ENCODE assay signal across 1 cellular context in the genomic region with DNA sequence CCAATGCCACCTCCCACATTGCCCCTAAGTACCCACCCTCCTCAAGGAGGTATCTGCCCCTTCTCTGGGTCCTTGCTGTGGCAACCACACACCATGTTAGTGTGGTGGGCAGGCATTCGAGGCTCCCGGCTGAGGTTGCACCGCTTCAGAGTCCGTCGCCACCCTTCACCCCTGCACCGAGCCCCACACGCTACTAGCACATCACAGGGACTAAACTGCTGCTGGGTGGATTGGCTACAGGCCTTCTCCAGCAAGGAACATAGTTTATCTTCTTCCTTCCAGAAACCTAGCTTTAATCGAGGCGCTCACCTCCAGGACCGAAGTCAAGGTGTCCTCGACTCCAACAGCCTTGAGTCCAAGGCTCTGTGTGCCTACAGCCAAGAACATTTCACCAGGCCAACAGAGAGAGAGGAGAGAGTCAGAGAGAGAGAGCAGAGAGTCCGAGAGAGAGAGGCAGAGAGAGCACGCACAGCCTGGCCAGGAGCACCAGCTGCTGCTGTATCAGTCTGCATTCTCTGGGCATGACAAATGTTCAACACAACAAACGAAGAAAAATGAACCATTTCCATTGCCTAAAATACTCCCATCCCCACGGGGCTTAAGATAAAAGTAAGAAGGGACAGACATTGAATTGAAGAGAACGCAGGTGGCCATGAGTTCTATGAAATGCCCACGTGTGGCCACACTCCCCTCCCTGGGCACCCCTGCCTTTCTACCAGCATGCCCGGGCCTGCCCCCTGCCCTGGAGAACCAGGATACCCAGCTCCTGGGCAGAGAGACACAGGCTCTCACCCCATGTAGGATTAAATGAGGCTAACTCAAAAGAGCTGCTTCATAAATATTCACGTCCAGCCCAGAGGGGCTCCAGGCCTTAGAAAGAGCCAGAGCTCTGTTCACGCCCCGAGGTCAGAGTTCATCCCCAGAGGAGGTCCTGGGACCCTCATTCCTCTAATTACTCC.
TF ChIP-seq lines count a peak whose summit lies in the region.

No MANE protein-coding gene starts in this region.

TF ChIP-seq in SK-N-SH, 30 proteins besides CTCF, POLR2A, EP300 and RAD21 (continued from another document):
- no peak for TF ChIP-seq TEAD4 (IDR thresholded peaks at IDR 0.05; ENCODE audit: borderline replicate concordance, insufficient read depth)
- no peak for TF ChIP-seq PBX3 (IDR thresholded peaks at IDR 0.05)
- no peak for TF ChIP-seq SIN3A (IDR thresholded peaks at IDR 0.05; ENCODE audit: borderline replicate concordance, low read depth, low read length)
- TF ChIP-seq MEF2A (IDR thresholded peaks at IDR 0.05; ENCODE audit: borderline replicate concordance, low read depth) = no peak
- TF ChIP-seq RCOR1 (IDR thresholded peaks at IDR 0.05; ENCODE audit: low read length) = no peak
- no peak for TF ChIP-seq FOXJ3 (CRISPR knock-in tag; IDR thresholded peaks at IDR 0.05)
- TF ChIP-seq, protein P1, sequence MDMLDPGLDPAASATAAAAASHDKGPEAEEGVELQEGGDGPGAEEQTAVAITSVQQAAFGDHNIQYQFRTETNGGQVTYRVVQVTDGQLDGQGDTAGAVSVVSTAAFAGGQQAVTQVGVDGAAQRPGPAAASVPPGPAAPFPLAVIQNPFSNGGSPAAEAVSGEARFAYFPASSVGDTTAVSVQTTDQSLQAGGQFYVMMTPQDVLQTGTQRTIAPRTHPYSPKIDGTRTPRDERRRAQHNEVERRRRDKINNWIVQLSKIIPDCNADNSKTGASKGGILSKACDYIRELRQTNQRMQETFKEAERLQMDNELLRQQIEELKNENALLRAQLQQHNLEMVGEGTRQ (IDR thresholded peaks at IDR 0.05; ENCODE audit: borderline replicate concordance, low read depth, low read length) = no peak
- no peak for TF ChIP-seq FOXM1 (IDR thresholded peaks at IDR 0.05; ENCODE audit: low read depth)
- no peak for TF ChIP-seq GABPA (IDR thresholded peaks at IDR 0.05; ENCODE audit: low read depth)
- TF ChIP-seq TAF1 (IDR thresholded peaks at IDR 0.05; ENCODE audit: borderline replicate concordance, low read depth, low read length) = no peak
